Comparison of ENCODE assay signal across 19 cellular contexts in genomic region chr2:72153026-72153791, GRCh38. TPM values are rescaled to one million over a fixed set of nuclear protein-coding genes. Genes with fewer than 3 reads are reported as not detected.
DNase-seq lines count a peak whose midpoint lies in the region; TF ChIP-seq lines count a peak whose summit lies in the region.
"Had no signal": no experiment of that assay in that cellular context is flagged by ENCODE, and none has a peak within 500 bp of the region (broad histone marks: within the 10 kb centered on the region; RNA-seq: fewer than 3 reads in every experiment).

No MANE protein-coding gene starts in this region.

- no peak overlapping the region for H3K9ac ChIP-seq in endodermal cell (ENCODE audit: extremely low read depth, low read length, poor library complexity, severe bottlenecking)
- H3K9ac ChIP-seq: KMS-11 had no signal

- 91 to 93% methylated on average over 9 to 18 of the region's 18 CpGs for WGBS in endodermal cell (ENCODE audit: insufficient coverage in 1 of 2, insufficient read length in 1 of 2), 2 experiments

- H3K4me3 ChIP-seq in endodermal cell (ENCODE audit: low read length) (no peak overlapping the region), osteoblast (ENCODE audit: insufficient read depth, low read length) (no peak overlapping the region), HAP-1 (no peak overlapping the region)
- H3K4me3 ChIP-seq: ascending aorta, dorsolateral prefrontal cortex, PC-9, testis had no signal

- H3K27ac ChIP-seq in endodermal cell (ENCODE audit: low read depth, low read length) (no peak overlapping the region), osteoblast (ENCODE audit: low read depth, low read length) (no peak overlapping the region)
- H3K27ac ChIP-seq: ascending aorta, dorsolateral prefrontal cortex, KMS-11, PC-9, testis had no signal

- H3K36me3 Mint-ChIP-seq in endodermal cell (ENCODE audit: low read depth) (no peaks in the 10 kb centered on the region), progenitor cell of endocrine pancreas (ENCODE audit: insufficient read depth) (no peaks in the 10 kb centered on the region)
- H3K36me3 Mint-ChIP-seq: activated naive CD8-positive, alpha-beta T cell; stimulated activated effector memory CD8-positive, alpha-beta T cell treated with anti-CD3 and anti-CD28 coated beads, Interleukin-12 subunit alpha, Interleukin-12 subunit beta, amount 100 ng/mL, for 72 hours; T-cell had no signal

- H3K27ac Mint-ChIP-seq in endodermal cell (no peak overlapping the region), progenitor cell of endocrine pancreas (no peak overlapping the region)
- H3K27ac Mint-ChIP-seq: activated naive CD8-positive, alpha-beta T cell; stimulated activated effector memory CD8-positive, alpha-beta T cell treated with anti-CD3 and anti-CD28 coated beads, Interleukin-12 subunit alpha, Interleukin-12 subunit beta, amount 100 ng/mL, for 72 hours; T-cell had no signal

- no peaks in the 10 kb centered on the region for H3K9me3 ChIP-seq in endodermal cell (ENCODE audit: control insufficient read depth, low read length)
- H3K9me3 ChIP-seq in osteoblast (ENCODE audit: low read depth, low read length) = no peaks in the 10 kb centered on the region
- H3K9me3 ChIP-seq in HAP-1 = no peaks in the 10 kb centered on the region
- H3K9me3 ChIP-seq: ascending aorta, testis had no signal

- H3K79me2 ChIP-seq in osteoblast (ENCODE audit: insufficient read depth, low read length) = no peaks in the 10 kb centered on the region

- H3K4me1 Mint-ChIP-seq in endodermal cell = peaks cover 13% of the 10 kb centered on the region
- peaks cover 26% of the 10 kb centered on the region for H3K4me1 Mint-ChIP-seq in progenitor cell of endocrine pancreas (ENCODE audit: low read depth)

- H3K27me3 ChIP-seq in endodermal cell (ENCODE audit: control insufficient read depth, insufficient read depth, low read length, poor library complexity, severe bottlenecking) (peaks cover 45% of the 10 kb centered on the region), osteoblast (ENCODE audit: insufficient read depth, low read length) (peaks cover 75% of the 10 kb centered on the region), HAP-1 (ENCODE audit: low read depth) (peaks cover 23% of the 10 kb centered on the region)
- H3K27me3 ChIP-seq: ascending aorta, testis had no signal

- no peaks in the 10 kb centered on the region for H3K36me3 ChIP-seq in endodermal cell (ENCODE audit: control insufficient read depth, insufficient read depth, low read length)
- H3K36me3 ChIP-seq in osteoblast (ENCODE audit: insufficient read depth, low read length) = no peaks in the 10 kb centered on the region
- no peaks in the 10 kb centered on the region for H3K36me3 ChIP-seq in HAP-1 (replicated peaks)
- H3K36me3 ChIP-seq: ascending aorta had no signal

- no peak overlapping the region for H2AFZ ChIP-seq in osteoblast (ENCODE audit: low read length)
- H2AFZ ChIP-seq: PC-9 had no signal

- no peak overlapping the region for H3K4me2 ChIP-seq in osteoblast (ENCODE audit: insufficient read depth, low read length)
- H3K4me2 ChIP-seq: KMS-11, PC-9 had no signal

- H3K27me3 Mint-ChIP-seq in endodermal cell (ENCODE audit: insufficient read depth) (peaks cover 66% of the 10 kb centered on the region), progenitor cell of endocrine pancreas (peaks cover 30% of the 10 kb centered on the region)

- H3K4me1 ChIP-seq in endodermal cell (ENCODE audit: control insufficient read depth, insufficient read depth, low read length) (no peaks in the 10 kb centered on the region), osteoblast (ENCODE audit: insufficient read depth, low read length) (peaks cover 11% of the 10 kb centered on the region), HAP-1 (peaks cover 3% of the 10 kb centered on the region)

- no peaks in the 10 kb centered on the region for H4K20me1 ChIP-seq in osteoblast (ENCODE audit: insufficient read depth, low read length)

- H3K9me3 Mint-ChIP-seq in endodermal cell = no peaks in the 10 kb centered on the region
- H3K9me3 Mint-ChIP-seq in progenitor cell of endocrine pancreas (ENCODE audit: low read depth) = no peaks in the 10 kb centered on the region
- H3K9me3 Mint-ChIP-seq: stimulated activated effector memory CD8-positive, alpha-beta T cell treated with anti-CD3 and anti-CD28 coated beads, Interleukin-12 subunit alpha, Interleukin-12 subunit beta, amount 100 ng/mL, for 72 hours; T-cell had no signal

- in situ Hi-C loops in HAP-1 (cut with MboI; ENCODE audit: low sequenced_read_pairs) = loop anchor here (5.0 to 25.0 kb wide), 3 partner anchors 226 to 606 kb away; no protein-coding TSS in a partner anchor

- no peak for TF ChIP-seq CTCF in endodermal cell (conservative IDR thresholded peaks at IDR 0.05)
- TF ChIP-seq CTCF in osteoblast (IDR thresholded peaks at IDR 0.05; ENCODE audit: extremely low read depth, low read depth, low read length) = no peak
- no peak for TF ChIP-seq CTCF in progenitor cell of endocrine pancreas (IDR thresholded peaks at IDR 0.05; ENCODE audit: unreplicated experiment)

- H3K4me3 Mint-ChIP-seq in endodermal cell (no peak overlapping the region), progenitor cell of endocrine pancreas (ENCODE audit: low read depth) (no peak overlapping the region)
- H3K4me3 Mint-ChIP-seq: activated naive CD8-positive, alpha-beta T cell; stimulated activated effector memory CD8-positive, alpha-beta T cell treated with anti-CD3 and anti-CD28 coated beads, Interleukin-12 subunit alpha, Interleukin-12 subunit beta, amount 100 ng/mL, for 72 hours; T-cell had no signal

- peak; percentile 4 for DNase-seq in AG20443 (ENCODE audit: low spot score)
- DNase-seq in ELF-1 (ENCODE audit: low read depth, low spot score) = peak; percentile 0
- DNase-seq in endodermal cell = peak; percentile 47
- peak; percentile 65 for DNase-seq in osteoblast (ENCODE audit: insufficient read length, low spot score, missing footprints)
- DNase-seq in HAP-1 (ENCODE audit: low spot score in 2 of 2) = no peak
- no peak for DNase-seq in progenitor cell of endocrine pancreas (ENCODE audit: low spot score, unreplicated experiment)
- DNase-seq in NCI-H1930 (lab: John Stamatoyannopoulos, UW) = no peak
- DNase-seq: caudate nucleus, midbrain, NCI-H510A, PC-9, SHP77 treated with DMSO at 0.1 percent for 48 hours, testis had no signal

RNA-seq across cellular contexts. Expression of gene CYP26B1, which starts 5.5 kb away (rescaled TPM):
- total RNA-seq in endodermal cell = under 1 TPM; 0.09 to 0.91 TPM
- polyA plus RNA-seq in endodermal cell (2013, experiment 1 of 2) = 8.0 TPM
- 7.7 TPM for polyA plus RNA-seq in endodermal cell (2013, experiment 2 of 2)
- total RNA-seq in osteoblast = under 0.01 TPM in 2 replicates
- total RNA-seq in progenitor cell of endocrine pancreas = 31.5 and 37.5 TPM in 2 replicates

Comparison
In these comparisons a context has a peak if more than half of its experiments do, and no peak if none do; other contexts are left out.
1. DNase-seq: peak in AG20443 (single experiment), ELF-1 (single experiment), endodermal cell (single experiment) and osteoblast (single experiment); none in HAP-1 (0 of 2), progenitor cell of endocrine pancreas (single experiment) and NCI-H1930 (0 of 2).
2. RNA of gene CYP26B1, which starts 5.5 kb away (total RNA-seq): 31.5 to 37.5 TPM in progenitor cell of endocrine pancreas; 0.09 to 0.91 TPM in endodermal cell and under 0.01 TPM in osteoblast; every median in the first group is over 10 times any median in the second.